In genomic region chr14:93059260-93059659, GRCh38 we compare ENCODE assay signal across 2 cellular contexts.
"Had no signal": no experiment of that assay in that cellular context is flagged by ENCODE, and none has a peak within 500 bp of the region (broad histone marks: within the 10 kb centered on the region; RNA-seq: fewer than 3 reads in every experiment).

No MANE protein-coding gene starts in this region.

- DNase-seq: GF-D8 had no signal

- H3K4me3 ChIP-seq: GM12878 had no signal
